18 cellular contexts compared by ENCODE assay signal in genomic region chrX:148416931-148417330, GRCh38.
"Had no signal": no experiment of that assay in that cellular context is flagged by ENCODE, and none has a peak within 500 bp of the region (broad histone marks: within the 10 kb centered on the region; RNA-seq: fewer than 3 reads in every experiment).

No MANE protein-coding gene starts in this region.

- H3K4me1 ChIP-seq: foreskin keratinocyte, testis had no signal

- H3K27me3 Mint-ChIP-seq: activated CD4-positive, alpha-beta memory T cell treated with anti-CD3 and anti-CD28 coated beads for 36 hours; activated naive CD8-positive, alpha-beta T cell treated with anti-CD3 and anti-CD28 coated beads, Interleukin-2, amount 10 ng/mL, durations not matched to agents 7 days and 5 days; progenitor cell of endocrine pancreas; stimulated activated naive CD8-positive, alpha-beta T cell treated with anti-CD3 and anti-CD28 coated beads, Interleukin-15, Interleukin-2, amounts not matched to agents 100 ng/mL and 50 ng/mL, for 24 hours had no signal

- H3K36me3 Mint-ChIP-seq: activated CD4-positive, alpha-beta memory T cell treated with anti-CD3 and anti-CD28 coated beads for 36 hours had no signal

- H3K4me1 Mint-ChIP-seq: activated naive CD8-positive, alpha-beta T cell treated with anti-CD3 and anti-CD28 coated beads, Interleukin-2, amount 10 ng/mL, durations not matched to agents 7 days and 5 days; central memory CD8-positive, alpha-beta T cell; nephron had no signal

- H3K27ac Mint-ChIP-seq: activated CD4-positive, alpha-beta memory T cell treated with anti-CD3 and anti-CD28 coated beads for 36 hours; activated naive CD8-positive, alpha-beta T cell treated with anti-CD3 and anti-CD28 coated beads, Interleukin-2, amount 10 ng/mL, durations not matched to agents 7 days and 5 days; nephron; progenitor cell of endocrine pancreas; stimulated activated naive CD8-positive, alpha-beta T cell treated with anti-CD3 and anti-CD28 coated beads, Interleukin-15, Interleukin-2, amounts not matched to agents 100 ng/mL and 50 ng/mL, for 24 hours had no signal

- ATAC-seq: activated CD4-positive, CD25-positive, alpha-beta regulatory T cell treated with anti-CD3 and anti-CD28 coated beads, Interleukin-2, amount 50 U/mL, for 24 hours; foreskin keratinocyte; left lobe of liver had no signal

- H3K27me3 ChIP-seq: foreskin keratinocyte, testis had no signal

- H3K4me3 ChIP-seq: testis had no signal

- H3K9me3 Mint-ChIP-seq: activated CD4-positive, alpha-beta memory T cell treated with anti-CD3 and anti-CD28 coated beads for 36 hours; central memory CD8-positive, alpha-beta T cell had no signal

- DNase-seq: activated CD4-positive, alpha-beta memory T cell treated with anti-CD3 and anti-CD28 coated beads for 36 hours; activated naive CD8-positive, alpha-beta T cell treated with anti-CD3 and anti-CD28 coated beads, Interleukin-2, amount 10 ng/mL, durations not matched to agents 7 days and 5 days; activated T-cell treated with anti-CD3 and anti-CD28 coated beads, Interleukin-2, amount 50 U/mL, for 48 hours; aorta; cortex of kidney; effector memory CD4-positive, alpha-beta T cell; mesenchymal stem cell; occipital lobe; stimulated activated CD4-positive, alpha-beta T cell treated with anti-CD3 and anti-CD28 coated beads, Interleukin-4, amount 100 ng/mL, for 1 hour; testis had no signal

- H3K9me3 ChIP-seq: testis had no signal

- H3K4me3 Mint-ChIP-seq: activated CD4-positive, alpha-beta memory T cell treated with anti-CD3 and anti-CD28 coated beads for 36 hours; activated naive CD8-positive, alpha-beta T cell treated with anti-CD3 and anti-CD28 coated beads, Interleukin-2, amount 10 ng/mL, durations not matched to agents 7 days and 5 days; central memory CD8-positive, alpha-beta T cell; nephron; stimulated activated naive CD8-positive, alpha-beta T cell treated with anti-CD3 and anti-CD28 coated beads, Interleukin-15, Interleukin-2, amounts not matched to agents 100 ng/mL and 50 ng/mL, for 24 hours had no signal

- H3K27ac ChIP-seq: epithelial cell of prostate, foreskin keratinocyte, testis had no signal
